ENCODE assay signal across 8 cellular contexts in genomic region chr16:88442811-88443576, GRCh38. TPM values are rescaled to one million over a fixed set of nuclear protein-coding genes. Genes with fewer than 3 reads are reported as not detected.
A peak's percentile ranks its signal among the peaks of the same experiment; 100 is the strongest.
DNase-seq lines count a peak whose midpoint lies in the region; ATAC-seq and TF ChIP-seq lines count a peak whose summit lies in the region.

No MANE protein-coding gene starts in this region.

- intact Hi-C loops in dorsolateral prefrontal cortex (cut with DNase I), result loop anchor here (1.0 to 10.0 kb wide), 5 partner anchors 84 to 372 kb away; partner anchors contain the start of gene APRT (in 1 of the 2)

- DNase-seq in COLO668 (lab: John Stamatoyannopoulos, UW; ENCODE audit: unreplicated experiment), result peak; percentile 87
- DNase-seq in HCEC 1CT, result peak; percentile 37
- peak; percentile 53 for DNase-seq in NCI-H460 (ENCODE audit: extremely low read depth, low read depth)
- DNase-seq in activated CD4-positive, alpha-beta T cell treated with anti-CD3 and anti-CD28 coated beads, Interleukin-2, amount 50 U/mL, for 4 hours, result peak; percentile 75 to 76
- peak; percentile 54 to 84 (median 66) for DNase-seq in dorsolateral prefrontal cortex
- peak; percentile 54 to 75 for DNase-seq in lung microvascular endothelial cell (ENCODE audit: low read depth in 2 of 2)
- DNase-seq in stimulated activated CD8-positive, alpha-beta memory T cell treated with anti-CD3 and anti-CD28 coated beads, Interleukin-2, amount 100 ng/mL, for 48 hours (ENCODE audit: low read depth in 2 of 2), result peak; percentile 70 to 72

- H3K4me3 ChIP-seq in dorsolateral prefrontal cortex, result peak overlapping the region in 7 of 59 donors; percentile 7 to 32 (median 18)

- H3K27me3 ChIP-seq in dorsolateral prefrontal cortex, result peaks cover 0 to 9% (median 0%) of the 10 kb centered on the region in 45 donors

- peak; percentile 77 to 99 (median 95) for TF ChIP-seq CTCF in dorsolateral prefrontal cortex (IDR thresholded peaks at IDR 0.05 in 54 of 56, conservative IDR thresholded peaks at IDR 0.05 in 2 of 56; ENCODE audit: low read depth in 1 of 56, partially characterized antibody in 56 of 56)

- H3K27ac ChIP-seq in dorsolateral prefrontal cortex, result no peak overlapping the region

- no peak for ATAC-seq in HG02970 (IDR thresholded peaks at IDR 0.05; ENCODE audit: low FRiP score, unreplicated experiment)

RNA-seq across cellular contexts. Expression of gene ZFPM1, which starts 10.1 kb away (rescaled TPM):
- 0.67 and 0.95 TPM in 2 replicates for total RNA-seq in NCI-H460 (2014; rRNA removed; shearing (Covaris generic))
- 0.75 and 1.2 TPM in 2 replicates for polyA plus RNA-seq in NCI-H460 (2014; cell fraction: nucleus; rRNA removed)
- total RNA-seq in dorsolateral prefrontal cortex (10 to 100 TPM in 21 of 120 experiments, 1 to 10 TPM in 99; 4.0 to 14.7 (median 7.2) TPM), lung microvascular endothelial cell (0.60 and 0.65 TPM in 2 replicates)

Comparison
In these comparisons a context has a peak if more than half of its experiments do, and no peak if none do; other contexts are left out.
1. DNase-seq: peak in every context shown above with its lines; median percentile 87 in COLO668; 76 in activated CD4-positive, alpha-beta T cell treated with anti-CD3 and anti-CD28 coated beads, Interleukin-2, amount 50 U/mL, for 4 hours; 71 in stimulated activated CD8-positive, alpha-beta memory T cell treated with anti-CD3 and anti-CD28 coated beads, Interleukin-2, amount 100 ng/mL, for 48 hours; 66 in dorsolateral prefrontal cortex; 64 in lung microvascular endothelial cell; 53 in NCI-H460; 37 in HCEC 1CT.